In the genomic region with DNA sequence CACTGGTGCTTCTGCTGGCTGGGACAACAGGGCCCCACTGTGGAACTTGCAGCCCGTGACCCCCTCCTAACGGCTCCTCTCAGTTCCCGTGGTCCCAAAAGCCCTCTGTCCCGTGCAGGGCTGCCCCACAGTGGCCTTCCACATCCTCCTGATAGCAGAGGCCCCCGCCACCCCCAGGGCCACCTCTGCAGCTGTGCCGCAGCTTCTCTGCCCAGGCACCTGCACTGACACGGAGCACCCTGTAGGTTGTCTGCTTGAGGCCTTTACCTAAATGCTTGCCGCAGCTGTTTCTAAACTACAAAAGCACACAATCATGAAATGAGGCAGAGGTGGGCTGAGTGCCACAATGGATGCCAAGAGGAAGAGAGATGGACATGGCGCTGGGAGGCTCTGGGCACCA, we compare ENCODE assay signal across 22 cellular contexts.
"Had no signal": no experiment of that assay in that cellular context is flagged by ENCODE, and none has a peak within 500 bp of the region (broad histone marks: within the 10 kb centered on the region; RNA-seq: fewer than 3 reads in every experiment).

No MANE protein-coding gene starts in this region.

- H3K36me3 ChIP-seq: breast epithelium had no signal

- H3K27ac ChIP-seq: coronary artery, heart right ventricle, lower lobe of right lung, psoas muscle, skin epidermis, thoracic aorta, WERI-Rb-1 had no signal

- H3K9me3 ChIP-seq: breast epithelium, heart right ventricle, lower lobe of right lung, mucosa of descending colon, psoas muscle, thoracic aorta had no signal

- ATAC-seq: heart right ventricle; left lobe of liver; lower lobe of right lung; mucosa of descending colon; right cardiac atrium; stimulated activated naive B cell treated with anti-CD40 and anti-IgM and Interleukin-4, amounts not matched to agents 10 μg/mL and 1 μg/mL and 100 μg/mL, for 72 hours had no signal

- FAIRE-seq: endometrium, TTC549 had no signal

- H3K4me3 ChIP-seq: breast epithelium, coronary artery, heart right ventricle, lower lobe of right lung, mucosa of descending colon, psoas muscle, skin epidermis, thoracic aorta had no signal

- H3K27me3 ChIP-seq: breast epithelium, heart right ventricle had no signal

- DNase-seq: activated naive CD4-positive, alpha-beta T cell; activated T-cell treated with anti-CD3 and anti-CD28 coated beads, Interleukin-2, amount 50 U/mL, for 1 hour; amniotic stem cell; erythroblast; foreskin fibroblast; heart right ventricle; lower lobe of right lung; mesendoderm; mucosa of descending colon; psoas muscle; right cardiac atrium; stimulated activated CD4-positive, alpha-beta T cell treated with anti-CD3 and anti-CD28 coated beads, Interleukin-2, amount 100 ng/mL, for 24 hours; stimulated activated naive B cell treated with anti-CD40 and anti-IgM and Interleukin-4, amounts not matched to agents 10 μg/mL and 1 μg/mL and 100 μg/mL, for 72 hours; T-helper 1 cell; WERI-Rb-1 had no signal

- H3K4me1 ChIP-seq: heart right ventricle, psoas muscle had no signal
